ENCODE assay signal across 1 cellular context in the genomic region with DNA sequence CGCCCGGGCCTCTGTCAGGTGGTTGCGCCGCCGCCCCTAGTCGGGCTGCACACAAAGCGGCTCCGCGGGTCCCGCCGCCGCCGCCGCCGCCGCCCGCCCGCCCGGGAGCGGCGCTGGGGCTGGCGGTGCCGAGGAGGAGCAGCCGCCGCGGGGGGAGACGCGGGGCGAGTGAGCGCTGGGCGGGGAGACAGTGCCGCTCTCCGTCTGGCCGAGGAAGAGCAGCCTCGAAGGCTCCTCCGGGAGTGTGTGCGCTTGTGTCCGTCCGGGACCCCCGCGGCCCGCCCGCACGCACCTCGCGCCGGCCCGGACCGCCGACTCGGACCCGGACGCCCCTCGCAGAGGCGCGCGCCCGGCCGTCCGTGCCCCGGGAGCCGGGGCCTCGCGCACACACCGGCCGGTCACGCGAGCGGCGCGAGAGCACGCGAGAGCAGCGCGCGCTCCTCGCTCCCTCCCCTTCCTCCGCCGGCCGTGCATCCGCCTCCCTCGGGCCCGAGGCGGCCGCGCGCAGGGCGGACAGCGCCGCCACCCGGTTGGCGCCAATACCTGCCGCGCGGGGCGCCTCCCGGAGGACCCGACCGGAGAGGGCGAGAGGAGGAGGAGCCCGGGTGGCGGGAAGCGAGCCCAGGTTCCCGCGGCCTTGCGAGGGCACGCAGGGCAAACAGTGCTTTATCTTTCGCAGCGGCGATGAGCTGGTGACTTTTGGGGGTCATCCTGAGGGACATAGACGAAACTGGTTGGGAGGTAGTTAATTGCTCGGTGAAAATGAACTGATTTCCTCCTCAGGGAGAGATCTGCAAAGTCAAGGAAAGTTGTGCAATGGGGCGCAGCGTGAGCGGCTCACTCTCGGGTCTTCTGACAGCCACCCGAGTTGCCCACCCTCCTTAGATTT.
TF ChIP-seq lines count a peak whose summit lies in the region.

A gene with protein sequence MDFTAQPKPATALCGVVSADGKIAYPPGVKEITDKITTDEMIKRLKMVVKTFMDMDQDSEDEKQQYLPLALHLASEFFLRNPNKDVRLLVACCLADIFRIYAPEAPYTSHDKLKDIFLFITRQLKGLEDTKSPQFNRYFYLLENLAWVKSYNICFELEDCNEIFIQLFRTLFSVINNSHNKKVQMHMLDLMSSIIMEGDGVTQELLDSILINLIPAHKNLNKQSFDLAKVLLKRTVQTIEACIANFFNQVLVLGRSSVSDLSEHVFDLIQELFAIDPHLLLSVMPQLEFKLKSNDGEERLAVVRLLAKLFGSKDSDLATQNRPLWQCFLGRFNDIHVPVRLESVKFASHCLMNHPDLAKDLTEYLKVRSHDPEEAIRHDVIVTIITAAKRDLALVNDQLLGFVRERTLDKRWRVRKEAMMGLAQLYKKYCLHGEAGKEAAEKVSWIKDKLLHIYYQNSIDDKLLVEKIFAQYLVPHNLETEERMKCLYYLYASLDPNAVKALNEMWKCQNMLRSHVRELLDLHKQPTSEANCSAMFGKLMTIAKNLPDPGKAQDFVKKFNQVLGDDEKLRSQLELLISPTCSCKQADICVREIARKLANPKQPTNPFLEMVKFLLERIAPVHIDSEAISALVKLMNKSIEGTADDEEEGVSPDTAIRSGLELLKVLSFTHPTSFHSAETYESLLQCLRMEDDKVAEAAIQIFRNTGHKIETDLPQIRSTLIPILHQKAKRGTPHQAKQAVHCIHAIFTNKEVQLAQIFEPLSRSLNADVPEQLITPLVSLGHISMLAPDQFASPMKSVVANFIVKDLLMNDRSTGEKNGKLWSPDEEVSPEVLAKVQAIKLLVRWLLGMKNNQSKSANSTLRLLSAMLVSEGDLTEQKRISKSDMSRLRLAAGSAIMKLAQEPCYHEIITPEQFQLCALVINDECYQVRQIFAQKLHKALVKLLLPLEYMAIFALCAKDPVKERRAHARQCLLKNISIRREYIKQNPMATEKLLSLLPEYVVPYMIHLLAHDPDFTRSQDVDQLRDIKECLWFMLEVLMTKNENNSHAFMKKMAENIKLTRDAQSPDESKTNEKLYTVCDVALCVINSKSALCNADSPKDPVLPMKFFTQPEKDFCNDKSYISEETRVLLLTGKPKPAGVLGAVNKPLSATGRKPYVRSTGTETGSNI (N-terminal part only) (minus strand): TSS at position 423 of the 889 bp plus-strand sequence. CDS start 1,334 bp downstream, outside the sequence.

TF ChIP-seq in HEK293, 187 proteins besides CTCF, POLR2A, EP300 and RAD21 (continued from another document):
- TF ChIP-seq, protein P1, sequence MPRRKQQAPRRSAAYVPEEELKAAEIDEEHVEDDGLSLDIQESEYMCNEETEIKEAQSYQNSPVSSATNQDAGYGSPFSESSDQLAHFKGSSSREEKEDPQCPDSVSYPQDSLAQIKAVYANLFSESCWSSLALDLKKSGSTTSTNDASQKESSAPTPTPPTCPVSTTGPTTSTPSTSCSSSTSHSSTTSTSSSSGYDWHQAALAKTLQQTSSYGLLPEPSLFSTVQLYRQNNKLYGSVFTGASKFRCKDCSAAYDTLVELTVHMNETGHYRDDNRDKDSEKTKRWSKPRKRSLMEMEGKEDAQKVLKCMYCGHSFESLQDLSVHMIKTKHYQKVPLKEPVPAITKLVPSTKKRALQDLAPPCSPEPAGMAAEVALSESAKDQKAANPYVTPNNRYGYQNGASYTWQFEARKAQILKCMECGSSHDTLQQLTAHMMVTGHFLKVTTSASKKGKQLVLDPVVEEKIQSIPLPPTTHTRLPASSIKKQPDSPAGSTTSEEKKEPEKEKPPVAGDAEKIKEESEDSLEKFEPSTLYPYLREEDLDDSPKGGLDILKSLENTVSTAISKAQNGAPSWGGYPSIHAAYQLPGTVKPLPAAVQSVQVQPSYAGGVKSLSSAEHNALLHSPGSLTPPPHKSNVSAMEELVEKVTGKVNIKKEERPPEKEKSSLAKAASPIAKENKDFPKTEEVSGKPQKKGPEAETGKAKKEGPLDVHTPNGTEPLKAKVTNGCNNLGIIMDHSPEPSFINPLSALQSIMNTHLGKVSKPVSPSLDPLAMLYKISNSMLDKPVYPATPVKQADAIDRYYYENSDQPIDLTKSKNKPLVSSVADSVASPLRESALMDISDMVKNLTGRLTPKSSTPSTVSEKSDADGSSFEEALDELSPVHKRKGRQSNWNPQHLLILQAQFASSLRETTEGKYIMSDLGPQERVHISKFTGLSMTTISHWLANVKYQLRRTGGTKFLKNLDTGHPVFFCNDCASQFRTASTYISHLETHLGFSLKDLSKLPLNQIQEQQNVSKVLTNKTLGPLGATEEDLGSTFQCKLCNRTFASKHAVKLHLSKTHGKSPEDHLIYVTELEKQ (tag by site-specific recombination; IDR thresholded peaks at IDR 0.05; ENCODE audit: borderline replicate concordance): no peak
- no peak for TF ChIP-seq ZNF423 (tag by site-specific recombination; IDR thresholded peaks at IDR 0.05)
